In the genomic region with DNA sequence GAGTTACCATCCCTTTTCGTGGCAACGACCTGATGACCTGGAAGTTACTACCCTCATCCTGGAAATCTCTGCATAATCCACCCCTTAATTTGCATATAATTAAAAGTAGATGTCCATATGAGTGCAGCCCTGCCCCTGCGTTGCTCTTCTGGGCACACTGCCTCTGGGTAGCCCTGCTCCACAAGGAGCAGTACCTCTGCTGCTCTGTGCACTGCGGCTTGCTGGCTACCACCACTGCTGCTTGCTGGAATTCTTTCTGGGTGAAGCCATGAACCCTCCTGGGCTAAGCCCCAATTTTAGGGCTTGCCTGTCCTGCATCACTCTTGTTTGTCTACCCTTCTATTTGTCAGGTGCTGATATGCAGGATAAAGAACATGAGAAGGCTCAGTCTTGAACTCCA, we compare ENCODE assay signal across 11 cellular contexts. TPM values are rescaled to one million over a fixed set of nuclear protein-coding genes. Genes with fewer than 3 reads are reported as not detected.
"Had no signal": no experiment of that assay in that cellular context is flagged by ENCODE, and none has a peak within 500 bp of the region (broad histone marks: within the 10 kb centered on the region; RNA-seq: fewer than 3 reads in every experiment).

No MANE protein-coding gene starts in this region.

- H3K9me3 Mint-ChIP-seq: HFFc6 had no signal

- FAIRE-seq: H1, H54 had no signal

- H3K4me1 Mint-ChIP-seq: GM23338 had no signal

- H3K27ac Mint-ChIP-seq: GM23338, H9, HFFc6 had no signal

- H3K4me3 Mint-ChIP-seq: GM23338, H9, HFFc6 had no signal

- H3K9me3 ChIP-seq: HAP-1 had no signal

- H3K27ac ChIP-seq: GM23248 had no signal

- H3K4me1 ChIP-seq: HAP-1 had no signal

- H3K36me3 ChIP-seq: HAP-1 had no signal

- H3K4me3 ChIP-seq: GM23248, GM23338, HAP-1 had no signal

- DNase-seq: GM23248, GOT3, H7, H9, HCEC 1CT, HFFc6 had no signal

RNA-seq across cellular contexts. Expression of gene CYP17A1, which starts 12.5 kb away (rescaled TPM):
- total RNA-seq: GM23248, GM23338, H1, H4, H7, H9, HFFc6 had no signal
- polyA plus RNA-seq: GM23248, GM23338, H1 had no signal

RNA-seq across cellular contexts. Expression of gene AS3MT, which starts 44.6 kb away (rescaled TPM):
- total RNA-seq: H4 had no signal
